2 cellular contexts compared by ENCODE assay signal in the genomic region with DNA sequence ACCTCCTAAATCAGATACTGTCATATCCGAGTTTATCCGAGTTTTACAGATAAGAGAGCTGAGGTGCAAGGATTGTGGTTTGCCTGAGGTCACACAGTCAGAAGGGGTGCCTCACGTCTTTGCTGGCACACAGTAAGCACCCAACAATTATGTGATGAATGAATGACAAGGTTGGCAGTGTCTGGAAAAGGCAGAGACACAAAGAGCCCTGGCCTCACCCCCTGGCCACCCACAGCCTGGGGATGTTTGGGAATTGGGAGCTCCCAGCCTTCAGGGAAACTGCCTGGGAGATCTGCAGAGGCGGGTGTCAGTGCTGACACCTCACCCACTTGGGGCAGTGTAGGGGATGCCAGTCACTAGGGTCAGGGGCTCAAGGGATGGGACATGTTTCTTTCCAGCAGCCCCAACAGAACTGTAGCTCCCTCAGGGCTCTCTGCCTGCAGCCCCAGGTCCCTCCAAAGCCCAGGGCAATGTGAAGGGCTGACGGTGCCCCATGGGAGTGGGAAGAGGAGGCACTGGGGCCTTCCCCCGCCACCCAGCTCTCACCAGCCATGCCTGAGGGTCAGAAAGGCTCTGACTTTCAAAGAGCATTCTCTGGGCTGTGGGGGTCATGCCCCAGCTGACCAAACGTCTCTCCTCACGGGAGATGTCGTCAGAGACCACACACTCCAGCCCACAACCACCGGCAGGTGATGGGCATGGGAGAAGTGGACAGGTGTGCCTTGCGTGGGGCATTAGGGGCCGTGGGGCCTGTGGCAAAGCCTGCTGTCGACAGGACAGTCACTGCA.
TF ChIP-seq lines count a peak whose summit lies in the region.

No MANE protein-coding gene starts in this region.

TF ChIP-seq in IMR-90, 13 proteins besides CTCF, POLR2A, EP300 and RAD21:
- TF ChIP-seq CHD1 (IDR thresholded peaks at IDR 0.05; ENCODE audit: low read depth, low read length) = no peak

TF ChIP-seq in K562, 482 proteins besides CTCF, POLR2A, EP300 and RAD21:
- no peak for TF ChIP-seq SIRT6 (IDR thresholded peaks at IDR 0.05; ENCODE audit: low read depth, low read length)
- no peak for TF ChIP-seq ZC3H4 (CRISPR knock-in tag; IDR thresholded peaks at IDR 0.05; ENCODE audit: borderline replicate concordance)
- TF ChIP-seq, protein P1, sequence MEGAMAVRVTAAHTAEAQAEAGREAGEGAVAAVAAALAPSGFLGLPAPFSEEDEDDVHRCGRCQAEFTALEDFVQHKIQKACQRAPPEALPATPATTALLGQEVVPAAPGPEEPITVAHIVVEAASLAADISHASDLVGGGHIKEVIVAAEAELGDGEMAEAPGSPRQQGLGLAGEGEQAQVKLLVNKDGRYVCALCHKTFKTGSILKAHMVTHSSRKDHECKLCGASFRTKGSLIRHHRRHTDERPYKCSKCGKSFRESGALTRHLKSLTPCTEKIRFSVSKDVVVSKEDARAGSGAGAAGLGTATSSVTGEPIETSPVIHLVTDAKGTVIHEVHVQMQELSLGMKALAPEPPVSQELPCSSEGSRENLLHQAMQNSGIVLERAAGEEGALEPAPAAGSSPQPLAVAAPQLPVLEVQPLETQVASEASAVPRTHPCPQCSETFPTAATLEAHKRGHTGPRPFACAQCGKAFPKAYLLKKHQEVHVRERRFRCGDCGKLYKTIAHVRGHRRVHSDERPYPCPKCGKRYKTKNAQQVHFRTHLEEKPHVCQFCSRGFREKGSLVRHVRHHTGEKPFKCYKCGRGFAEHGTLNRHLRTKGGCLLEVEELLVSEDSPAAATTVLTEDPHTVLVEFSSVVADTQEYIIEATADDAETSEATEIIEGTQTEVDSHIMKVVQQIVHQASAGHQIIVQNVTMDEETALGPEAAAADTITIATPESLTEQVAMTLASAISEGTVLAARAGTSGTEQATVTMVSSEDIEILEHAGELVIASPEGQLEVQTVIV (CRISPR knock-in tag; IDR thresholded peaks at IDR 0.05; ENCODE audit: borderline replicate concordance) = no peak
- peak; percentile 11 for TF ChIP-seq MEIS2 (IDR thresholded peaks at IDR 0.05; ENCODE audit: partially characterized antibody)
- TF ChIP-seq, protein P2, sequence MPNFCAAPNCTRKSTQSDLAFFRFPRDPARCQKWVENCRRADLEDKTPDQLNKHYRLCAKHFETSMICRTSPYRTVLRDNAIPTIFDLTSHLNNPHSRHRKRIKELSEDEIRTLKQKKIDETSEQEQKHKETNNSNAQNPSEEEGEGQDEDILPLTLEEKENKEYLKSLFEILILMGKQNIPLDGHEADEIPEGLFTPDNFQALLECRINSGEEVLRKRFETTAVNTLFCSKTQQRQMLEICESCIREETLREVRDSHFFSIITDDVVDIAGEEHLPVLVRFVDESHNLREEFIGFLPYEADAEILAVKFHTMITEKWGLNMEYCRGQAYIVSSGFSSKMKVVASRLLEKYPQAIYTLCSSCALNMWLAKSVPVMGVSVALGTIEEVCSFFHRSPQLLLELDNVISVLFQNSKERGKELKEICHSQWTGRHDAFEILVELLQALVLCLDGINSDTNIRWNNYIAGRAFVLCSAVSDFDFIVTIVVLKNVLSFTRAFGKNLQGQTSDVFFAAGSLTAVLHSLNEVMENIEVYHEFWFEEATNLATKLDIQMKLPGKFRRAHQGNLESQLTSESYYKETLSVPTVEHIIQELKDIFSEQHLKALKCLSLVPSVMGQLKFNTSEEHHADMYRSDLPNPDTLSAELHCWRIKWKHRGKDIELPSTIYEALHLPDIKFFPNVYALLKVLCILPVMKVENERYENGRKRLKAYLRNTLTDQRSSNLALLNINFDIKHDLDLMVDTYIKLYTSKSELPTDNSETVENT (CRISPR knock-in tag; IDR thresholded peaks at IDR 0.05) = 0 out of 2 replicates have a peak, but pooled peaks have one; percentile 19
